Comparison of ENCODE assay signal across 9 cellular contexts in genomic region chr17:34171245-34171818, GRCh38.
DNase-seq lines count a peak whose midpoint lies in the region; ATAC-seq, FAIRE-seq and TF ChIP-seq lines count a peak whose summit lies in the region.
"Had no signal": no experiment of that assay in that cellular context is flagged by ENCODE, and none has a peak within 500 bp of the region (broad histone marks: within the 10 kb centered on the region; RNA-seq: fewer than 3 reads in every experiment).

No MANE protein-coding gene starts in this region.

- H3F3A ChIP-seq in SU-DHL-6 (ENCODE audit: insufficient read depth) = no peaks in the 10 kb centered on the region

- ATAC-seq in GM21576 (IDR thresholded peaks at IDR 0.05; ENCODE audit: unreplicated experiment) = no peak
- ATAC-seq in GM21381 (IDR thresholded peaks at IDR 0.05; ENCODE audit: unreplicated experiment) = no peak

- no peak for FAIRE-seq in astrocyte (lab: Jason Lieb, UNC)

- no peaks in the 10 kb centered on the region for H3K9me3 Mint-ChIP-seq in astrocyte (ENCODE audit: unreplicated experiment)

- H3K9me2 ChIP-seq in SU-DHL-6 (replicated peaks; ENCODE audit: insufficient read depth, low read length) = no peaks in the 10 kb centered on the region

- H4K20me1 ChIP-seq in SU-DHL-6 (ENCODE audit: low read depth, low read length) = no peaks in the 10 kb centered on the region
- H4K20me1 ChIP-seq in astrocyte (ENCODE audit: insufficient read depth, low read length) = no peaks in the 10 kb centered on the region

- peak overlapping the region; percentile 42 for H3K27ac Mint-ChIP-seq in astrocyte (ENCODE audit: unreplicated experiment)
- H3K27ac Mint-ChIP-seq: activated naive CD8-positive, alpha-beta T cell had no signal

- H3K4me3 Mint-ChIP-seq in astrocyte (ENCODE audit: unreplicated experiment) = peak overlapping the region; percentile 30
- H3K4me3 Mint-ChIP-seq: activated naive CD8-positive, alpha-beta T cell had no signal

- no peak overlapping the region for H2AFZ ChIP-seq in SU-DHL-6 (ENCODE audit: low read depth, low read length, severe bottlenecking)
- H2AFZ ChIP-seq in astrocyte (ENCODE audit: low read depth, low read length) = no peak overlapping the region

- H3K4me2 ChIP-seq in SU-DHL-6 (ENCODE audit: low read depth, low read length, poor library complexity, severe bottlenecking) = no peak overlapping the region
- no peak overlapping the region for H3K4me2 ChIP-seq in astrocyte (ENCODE audit: low read length)

- H3K36me3 ChIP-seq in SU-DHL-6 (ENCODE audit: low read length) (no peaks in the 10 kb centered on the region), astrocyte (ENCODE audit: insufficient read depth, low read length) (no peaks in the 10 kb centered on the region)

- H3K9me3 ChIP-seq in SU-DHL-6 (ENCODE audit: insufficient read depth, low read length) (no peaks in the 10 kb centered on the region), astrocyte (ENCODE audit: insufficient read depth, low read depth, low read length) (no peaks in the 10 kb centered on the region)

- no peak overlapping the region for H3K27ac ChIP-seq in SU-DHL-6 (ENCODE audit: low read depth, low read length)
- H3K27ac ChIP-seq in astrocyte (ENCODE audit: low read depth, low read length) = no peak overlapping the region

- H3K27me3 Mint-ChIP-seq in astrocyte (ENCODE audit: low read depth, unreplicated experiment) = peaks cover 5% of the 10 kb centered on the region

- no peaks in the 10 kb centered on the region for H3K4me1 ChIP-seq in astrocyte (ENCODE audit: insufficient read depth, low read length)

- peaks cover 5% of the 10 kb centered on the region for H3K4me1 Mint-ChIP-seq in astrocyte (ENCODE audit: low read depth, unreplicated experiment)

- H3K36me3 Mint-ChIP-seq in astrocyte (ENCODE audit: low read depth, unreplicated experiment) = no peaks in the 10 kb centered on the region
- H3K36me3 Mint-ChIP-seq: activated naive CD8-positive, alpha-beta T cell had no signal

- no peaks in the 10 kb centered on the region for H3K79me2 ChIP-seq in SU-DHL-6 (ENCODE audit: insufficient read depth, low read length)
- H3K79me2 ChIP-seq in astrocyte (ENCODE audit: insufficient read depth, low read length) = no peaks in the 10 kb centered on the region

- H3K4me3 ChIP-seq in Jurkat, Clone E6-1 (ENCODE audit: low read length) = no peak overlapping the region
- H3K4me3 ChIP-seq in SU-DHL-6 (ENCODE audit: insufficient read depth, low read length, poor library complexity, severe bottlenecking) = no peak overlapping the region
- H3K4me3 ChIP-seq in astrocyte (ENCODE audit: insufficient read depth, low read depth, low read length) = no peak overlapping the region

- H3K9ac ChIP-seq in SU-DHL-6 (ENCODE audit: low read length) (no peak overlapping the region), astrocyte (ENCODE audit: low read length) (no peak overlapping the region)

- H3K27me3 ChIP-seq in SU-DHL-6 (ENCODE audit: low read length) = no peaks in the 10 kb centered on the region
- peaks cover 2% of the 10 kb centered on the region for H3K27me3 ChIP-seq in astrocyte (ENCODE audit: insufficient read depth, low read length)

- TF ChIP-seq CTCF in SU-DHL-6 (IDR thresholded peaks at IDR 0.05; ENCODE audit: insufficient read depth, low read length, poor library complexity, severe bottlenecking) (peak; percentile 64), astrocyte (IDR thresholded peaks at IDR 0.05; ENCODE audit: insufficient read depth, low read depth, low read length) (peak; percentile 94)

- DNase-seq in EL = peak; percentile 68
- DNase-seq in Jurkat, Clone E6-1 (ENCODE audit: low read depth, low spot score) = peak; percentile 97
- peak; percentile 12 for DNase-seq in astrocyte (ENCODE audit: low read depth)
- DNase-seq in iPS-NIHi11 (ENCODE audit: low spot score) = peak; percentile 76
- DNase-seq in stimulated activated CD4-positive, alpha-beta T cell treated with anti-CD3 and anti-CD28 coated beads, Interleukin-2, amount 100 ng/mL, for 24 hours = peak; percentile 46 to 60

Comparison
In these comparisons a context has a peak if more than half of its experiments do, and no peak if none do; other contexts are left out.
1. DNase-seq: peak in every context shown above with its lines; median percentile 97 in Jurkat, Clone E6-1; 76 in iPS-NIHi11; 68 in EL; 53 in stimulated activated CD4-positive, alpha-beta T cell treated with anti-CD3 and anti-CD28 coated beads, Interleukin-2, amount 100 ng/mL, for 24 hours; 12 in astrocyte.